In genomic region chr11:120801801-120802689, GRCh38 we compare ENCODE assay signal across 9 cellular contexts.
DNase-seq lines count a peak whose midpoint lies in the region; FAIRE-seq and TF ChIP-seq lines count a peak whose summit lies in the region.
"Had no signal": no experiment of that assay in that cellular context is flagged by ENCODE, and none has a peak within 500 bp of the region (broad histone marks: within the 10 kb centered on the region; RNA-seq: fewer than 3 reads in every experiment).

No MANE protein-coding gene starts in this region.

- no peaks in the 10 kb centered on the region for H3K36me3 ChIP-seq in MM.1S (replicated peaks; ENCODE audit: insufficient read depth, low read length)
- no peaks in the 10 kb centered on the region for H3K36me3 ChIP-seq in bronchial epithelial cell (ENCODE audit: control insufficient read depth, insufficient read depth, low read length)
- H3K36me3 ChIP-seq: BLaER1 treated with 17β-estradiol and CSF1 and Interleukin-3, amounts not matched to agents 10 nM and 100 nM had no signal

- no peaks in the 10 kb centered on the region for H3K79me2 ChIP-seq in MM.1S (ENCODE audit: low read length)

- H3K9me2 ChIP-seq in MM.1S (replicated peaks; ENCODE audit: insufficient read depth, low read length) = no peaks in the 10 kb centered on the region

- H2AFZ ChIP-seq in MM.1S (ENCODE audit: low read length) = no peak overlapping the region

- peak; percentile 79 for FAIRE-seq in bronchial epithelial cell (lab: Jason Lieb, UNC)

- peak; percentile 4 to 42 for DNase-seq in NCI-H187 (lab: John Stamatoyannopoulos, UW)
- DNase-seq in NCI-H187 treated with DMSO at 0.1 percent for 48 hours (lab: John Stamatoyannopoulos, UW) = no peak
- peak; percentile 62 for DNase-seq in MM.1S
- peak; percentile 26 for DNase-seq in T-helper 9 cell
- peak; percentile 48 for DNase-seq in bronchial epithelial cell (ENCODE audit: low read depth)
- DNase-seq in kidney tubule cell (ENCODE audit: low spot score) = peak; percentile 59
- peak; percentile 54 to 59 for DNase-seq in stimulated activated CD4-positive, alpha-beta T cell treated with anti-CD3 and anti-CD28 coated beads, Interleukin-2, amount 100 ng/mL, for 48 hours
- DNase-seq in cerebellar nuclear complex (lab: John Stamatoyannopoulos, UW) = no peak

- no peaks in the 10 kb centered on the region for H3K9me3 ChIP-seq in MM.1S (replicated peaks; ENCODE audit: insufficient read depth, low read length)
- H3K9me3 ChIP-seq: BLaER1 treated with 17β-estradiol and CSF1 and Interleukin-3, amounts not matched to agents 10 nM and 100 nM had no signal

- no peak overlapping the region for H3K4me3 ChIP-seq in MM.1S (ENCODE audit: low read length)
- H3K4me3 ChIP-seq in bronchial epithelial cell (ENCODE audit: low read depth, low read length) = no peak overlapping the region
- H3K4me3 ChIP-seq: BLaER1 treated with 17β-estradiol and CSF1 and Interleukin-3, amounts not matched to agents 10 nM and 100 nM had no signal

- H3F3A ChIP-seq in MM.1S (ENCODE audit: insufficient read depth, low read length) = no peaks in the 10 kb centered on the region

- H3K27me3 ChIP-seq in MM.1S (replicated peaks; ENCODE audit: insufficient read depth, low read length) = no peaks in the 10 kb centered on the region
- H3K27me3 ChIP-seq in bronchial epithelial cell (ENCODE audit: control insufficient read depth, insufficient read depth, low read length) = no peaks in the 10 kb centered on the region
- H3K27me3 ChIP-seq: BLaER1 treated with 17β-estradiol and CSF1 and Interleukin-3, amounts not matched to agents 10 nM and 100 nM had no signal

- peaks cover 14% of the 10 kb centered on the region for H3K4me1 ChIP-seq in MM.1S (ENCODE audit: low read length)

- no peak overlapping the region for H3K27ac ChIP-seq in MM.1S (ENCODE audit: low read length)
- H3K27ac ChIP-seq: BLaER1 treated with 17β-estradiol and CSF1 and Interleukin-3, amounts not matched to agents 10 nM and 100 nM had no signal

- TF ChIP-seq CTCF in MM.1S (IDR thresholded peaks at IDR 0.05; ENCODE audit: low read length) = peak; percentile 92
- TF ChIP-seq CTCF in bronchial epithelial cell (IDR thresholded peaks at IDR 0.05; ENCODE audit: insufficient read depth, low read length, severe bottlenecking) = peak; percentile 93

- H4K20me1 ChIP-seq in MM.1S (ENCODE audit: insufficient read depth, low read length) = no peaks in the 10 kb centered on the region
- H4K20me1 ChIP-seq: BLaER1 treated with 17β-estradiol and CSF1 and Interleukin-3, amounts not matched to agents 10 nM and 100 nM had no signal

- no peak overlapping the region for H3K9ac ChIP-seq in MM.1S (ENCODE audit: low read length)
- H3K9ac ChIP-seq: BLaER1 treated with 17β-estradiol and CSF1 and Interleukin-3, amounts not matched to agents 10 nM and 100 nM had no signal

- no peak overlapping the region for H3K4me2 ChIP-seq in MM.1S (ENCODE audit: low read depth, low read length)
- H3K4me2 ChIP-seq: BLaER1 treated with 17β-estradiol and CSF1 and Interleukin-3, amounts not matched to agents 10 nM and 100 nM had no signal

Comparison
In these comparisons a context has a peak if more than half of its experiments do, and no peak if none do; other contexts are left out.
1. DNase-seq: peak in NCI-H187 (2 of 2), MM.1S (single experiment), T-helper 9 cell (single experiment), bronchial epithelial cell (single experiment), kidney tubule cell (single experiment) and stimulated activated CD4-positive, alpha-beta T cell treated with anti-CD3 and anti-CD28 coated beads, Interleukin-2, amount 100 ng/mL, for 48 hours (2 of 2); none in NCI-H187 treated with DMSO at 0.1 percent for 48 hours (single experiment) and cerebellar nuclear complex (0 of 2).